In the genomic region with DNA sequence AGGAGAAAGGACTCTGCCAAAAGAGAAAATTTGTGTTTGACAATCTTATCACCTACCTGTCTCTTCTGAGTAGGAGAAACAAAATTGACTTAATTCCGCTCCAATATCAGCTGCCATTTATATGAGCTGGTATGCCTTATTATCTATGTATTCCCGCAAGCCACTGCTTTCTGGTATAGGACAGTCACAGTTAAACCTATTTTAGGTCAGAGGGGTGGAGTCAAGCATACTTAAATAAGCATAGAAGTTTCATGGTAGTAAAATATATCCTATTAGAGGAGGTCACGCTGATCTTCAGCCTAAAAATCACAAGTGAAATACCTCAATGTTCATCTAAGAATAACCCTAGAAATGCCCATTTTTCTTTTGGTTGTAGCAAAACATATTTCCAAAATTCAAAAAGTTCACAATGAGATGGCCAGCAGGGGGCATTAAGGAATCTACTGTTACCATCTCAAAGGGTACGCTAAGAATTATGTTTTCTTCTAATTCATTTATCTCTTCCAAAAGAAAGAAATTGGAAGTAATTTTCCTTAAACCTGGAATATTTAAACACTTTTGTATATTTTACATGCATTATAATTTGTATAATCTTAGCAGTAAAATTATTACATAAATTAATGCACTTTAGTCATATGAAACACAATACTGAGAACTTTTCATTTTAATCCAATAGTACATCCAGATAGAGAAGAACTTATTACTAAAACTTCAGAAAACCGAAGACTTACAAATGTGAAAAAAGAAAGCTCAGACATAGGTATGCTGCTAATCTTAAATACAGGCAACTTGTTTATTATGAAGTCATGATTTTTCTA, we compare ENCODE assay signal across 8 cellular contexts. TPM values are rescaled to one million over a fixed set of nuclear protein-coding genes. Genes with fewer than 3 reads are reported as not detected.
DNase-seq lines count a peak whose midpoint lies in the region; ATAC-seq, FAIRE-seq and TF ChIP-seq lines count a peak whose summit lies in the region.

No MANE protein-coding gene starts in this region.

- ATAC-seq in body of pancreas (no peak), GM21515 (IDR thresholded peaks at IDR 0.05; ENCODE audit: unreplicated experiment) (no peak), GM21825 (IDR thresholded peaks at IDR 0.05; ENCODE audit: unreplicated experiment) (no peak)

- H3K9me3 Mint-ChIP-seq in T-helper 2 cell treated with Interferon-gamma antibody and Interleukin-4, amounts not matched to agents 5 μg/mL and 100 μg/mL, for 36 hours, result peaks cover 4% of the 10 kb centered on the region

- no peak overlapping the region for H3K27ac ChIP-seq in body of pancreas
- H3K27ac ChIP-seq in kidney (ENCODE audit: low read depth in 2 of 2, low read length in 2 of 2), result no peak overlapping the region
- no peak overlapping the region for H3K27ac ChIP-seq in uterus

- no peaks in the 10 kb centered on the region for H3K27me3 Mint-ChIP-seq in T-helper 2 cell treated with Interferon-gamma antibody and Interleukin-4, amounts not matched to agents 5 μg/mL and 100 μg/mL, for 36 hours (ENCODE audit: low read depth)

- peaks cover 7% of the 10 kb centered on the region for H3K4me1 ChIP-seq in body of pancreas
- no peaks in the 10 kb centered on the region for H3K4me1 ChIP-seq in kidney (ENCODE audit: control insufficient read depth in 1 of 2, insufficient read depth in 1 of 2, low read depth in 1 of 2, low read length in 2 of 2)
- H3K4me1 ChIP-seq in uterus, result no peaks in the 10 kb centered on the region

- H3K9me3 ChIP-seq in body of pancreas, result no peaks in the 10 kb centered on the region
- H3K9me3 ChIP-seq in kidney (ENCODE audit: control insufficient read depth in 1 of 2, low read length in 2 of 2), result no peaks in the 10 kb centered on the region
- no peaks in the 10 kb centered on the region for H3K9me3 ChIP-seq in uterus

- DNase-seq in T-helper 2 cell (peak in 3 of 5 experiments; percentile 12 to 50 (median 25)), NCI-H1694 treated with DMSO at 0.1 percent for 48 hours (lab: John Stamatoyannopoulos, UW) (peak; percentile 5), body of pancreas (peak; percentile 17 to 48 (median 39)), kidney (no peak), uterus (peak in 1 of 2 donors; percentile 38)
- no peak for DNase-seq in T-helper 2 cell treated with Interferon-gamma antibody and Interleukin-4, amounts not matched to agents 5 μg/mL and 100 μg/mL, for 36 hours (ENCODE audit: low spot score)

- no peak overlapping the region for H3K9ac ChIP-seq in kidney (ENCODE audit: low read length in 2 of 2)

- H3K4me3 Mint-ChIP-seq in T-helper 2 cell treated with Interferon-gamma antibody and Interleukin-4, amounts not matched to agents 5 μg/mL and 100 μg/mL, for 36 hours, result no peak overlapping the region

- no peak overlapping the region for H3K4me3 ChIP-seq in body of pancreas
- H3K4me3 ChIP-seq in kidney (ENCODE audit: low read length in 2 of 2), result no peak overlapping the region
- no peak overlapping the region for H3K4me3 ChIP-seq in uterus

- peaks cover 15% of the 10 kb centered on the region for H3K4me1 Mint-ChIP-seq in T-helper 2 cell treated with Interferon-gamma antibody and Interleukin-4, amounts not matched to agents 5 μg/mL and 100 μg/mL, for 36 hours (ENCODE audit: low read depth)

- intact Hi-C loops in body of pancreas (cut with DNase I), result no loop called here
- intact Hi-C loops in kidney (cut with DNase I), result no loop called here
- intact Hi-C loops in uterus (cut with DNase I; ENCODE audit: low total_unique reads), result no loop called here

- TF ChIP-seq POLR2A in body of pancreas (IDR thresholded peaks at IDR 0.05), result no peak
- no peak for TF ChIP-seq POLR2A in uterus (IDR thresholded peaks at IDR 0.05)

- peaks cover 7% of the 10 kb centered on the region for H3K36me3 Mint-ChIP-seq in T-helper 2 cell treated with Interferon-gamma antibody and Interleukin-4, amounts not matched to agents 5 μg/mL and 100 μg/mL, for 36 hours (ENCODE audit: low read depth)

- H3K27me3 ChIP-seq in body of pancreas, result no peaks in the 10 kb centered on the region
- H3K27me3 ChIP-seq in uterus, result no peaks in the 10 kb centered on the region

- 24 to 29% methylated on average over 5 of the region's 5 CpGs for WGBS in body of pancreas, 2 donors

- FAIRE-seq in kidney (lab: Jason Lieb, UNC), result peak; percentile 80

- H3K36me3 ChIP-seq in body of pancreas (replicated peaks in 1 of 2; ENCODE audit: insufficient read depth in 1 of 2, low read depth in 2 of 2), result no peaks in the 10 kb centered on the region
- H3K36me3 ChIP-seq in kidney (ENCODE audit: control insufficient read depth in 1 of 2, insufficient read depth in 2 of 2, low read length in 2 of 2), result no peaks in the 10 kb centered on the region
- no peaks in the 10 kb centered on the region for H3K36me3 ChIP-seq in uterus

- peak; percentile 43 to 69 (median 56) for TF ChIP-seq CTCF in body of pancreas (IDR thresholded peaks at IDR 0.05)
- TF ChIP-seq CTCF in kidney (IDR thresholded peaks at IDR 0.05; ENCODE audit: borderline replicate concordance, extremely low read depth, insufficient read depth), result peak; percentile 53
- peak; percentile 48 to 67 (median 57) for TF ChIP-seq CTCF in uterus (IDR thresholded peaks at IDR 0.05)

- H3K27ac Mint-ChIP-seq in T-helper 2 cell treated with Interferon-gamma antibody and Interleukin-4, amounts not matched to agents 5 μg/mL and 100 μg/mL, for 36 hours, result no peak overlapping the region

RNA-seq across cellular contexts. Expression of a gene that starts 10.5 kb away (rescaled TPM):
- 1 to 10 TPM; 3.3 to 4.9 TPM for total RNA-seq in body of pancreas
- total RNA-seq in kidney, result 11.2 TPM
- 3.6 TPM for polyA plus RNA-seq in kidney (ENCODE audit: insufficient read depth, low read depth, low replicate concordance)
- total RNA-seq in uterus, result 10 to 100 TPM in 1 of 4 donors, 1 to 10 TPM in 3; 1.8 to 29.0 (median 6.9) TPM

RNA-seq across cellular contexts. Expression of a gene that starts 11.2 kb away (rescaled TPM):
- 10 to 100 TPM; 15.0 to 17.1 TPM for total RNA-seq in body of pancreas
- total RNA-seq in kidney, result 51.7 TPM
- 39.3 TPM for polyA plus RNA-seq in kidney (ENCODE audit: insufficient read depth, low read depth, low replicate concordance)
- total RNA-seq in uterus, result 10 to 100 TPM in 3 of 4 donors, 1 to 10 TPM in 1; 9.4 to 42.7 (median 26.4) TPM

RNA-seq across cellular contexts. Expression of a gene that starts 37.6 kb away (rescaled TPM):
- total RNA-seq in body of pancreas, result 10 to 100 TPM in 1 of 2 donors, 1 to 10 TPM in 1; 5.4 to 33.6 TPM
- 16.7 TPM for total RNA-seq in kidney
- 6.0 TPM for polyA plus RNA-seq in kidney (ENCODE audit: insufficient read depth, low read depth, low replicate concordance)
- 10 to 100 TPM; 12.7 to 58.8 (median 26.6) TPM for total RNA-seq in uterus

RNA-seq across cellular contexts. Expression of a gene that starts 42.5 kb away (rescaled TPM):
- total RNA-seq in body of pancreas (10 to 100 TPM; 39.4 to 75.8 TPM), kidney (90.8 TPM), uterus (100 to 1,000 TPM in 1 of 4 donors, 10 to 100 TPM in 3; 52.1 to 121 (median 68.2) TPM)
- 23.1 TPM for polyA plus RNA-seq in kidney (ENCODE audit: insufficient read depth, low read depth, low replicate concordance)

Comparison
In these comparisons a context has a peak if more than half of its experiments do, and no peak if none do; other contexts are left out.
1. DNase-seq: peak in T-helper 2 cell (3 of 5), NCI-H1694 treated with DMSO at 0.1 percent for 48 hours (single experiment) and body of pancreas (4 of 4); none in T-helper 2 cell treated with Interferon-gamma antibody and Interleukin-4, amounts not matched to agents 5 μg/mL and 100 μg/mL, for 36 hours (single experiment) and kidney (single experiment).
2. Peak in every context shown above with its lines, with median percentiles within 50 percentile points of each other: CTCF ChIP-seq.